In genomic region chr5:34608368-34608767, GRCh38 we compare ENCODE assay signal across 20 cellular contexts. TPM values are rescaled to one million over a fixed set of nuclear protein-coding genes. Genes with fewer than 3 reads are reported as not detected.
DNase-seq lines count a peak whose midpoint lies in the region; FAIRE-seq and TF ChIP-seq lines count a peak whose summit lies in the region.
"Had no signal": no experiment of that assay in that cellular context is flagged by ENCODE, and none has a peak within 500 bp of the region (broad histone marks: within the 10 kb centered on the region; RNA-seq: fewer than 3 reads in every experiment).

No MANE protein-coding gene starts in this region.

- no peak overlapping the region for H4K8ac ChIP-seq in trophoblast cell (ENCODE audit: low read depth, low read length)

- H3K27me3 ChIP-seq in astrocyte (ENCODE audit: insufficient read depth, low read length) (no peaks in the 10 kb centered on the region), hepatocyte (no peaks in the 10 kb centered on the region), smooth muscle cell (ENCODE audit: low read depth) (no peaks in the 10 kb centered on the region), dorsolateral prefrontal cortex (peaks cover 0 to 5% (median 0%) of the 10 kb centered on the region in 45 donors), trophoblast cell (ENCODE audit: insufficient read depth, low read length) (no peaks in the 10 kb centered on the region)
- H3K27me3 ChIP-seq: neural progenitor cell, Peyer's patch, tibial nerve had no signal

- FAIRE-seq in HTR-8/SVneo (lab: Jason Lieb, UNC) (peak; percentile 23), astrocyte (lab: Jason Lieb, UNC) (no peak), urothelium cell line (lab: Jason Lieb, UNC) (no peak)

- H3K27me3 Mint-ChIP-seq in astrocyte (ENCODE audit: low read depth, unreplicated experiment): no peaks in the 10 kb centered on the region
- H3K27me3 Mint-ChIP-seq: IgD-negative memory B cell; stimulated activated naive B cell treated with anti-CD40 and anti-IgM and Interleukin-4, amounts not matched to agents 10 μg/mL and 1 μg/mL and 100 μg/mL, for 72 hours had no signal

- no peaks in the 10 kb centered on the region for H4K20me1 ChIP-seq in astrocyte (ENCODE audit: insufficient read depth, low read length)
- H4K20me1 ChIP-seq in hepatocyte (ENCODE audit: insufficient read depth, poor library complexity, severe bottlenecking): no peaks in the 10 kb centered on the region
- H4K20me1 ChIP-seq in smooth muscle cell (ENCODE audit: low read depth): no peaks in the 10 kb centered on the region

- H2BK12ac ChIP-seq in trophoblast cell (ENCODE audit: low read length): no peak overlapping the region

- H4K12ac ChIP-seq in trophoblast cell (ENCODE audit: low read depth, low read length): no peak overlapping the region

- no peak overlapping the region for H2BK120ac ChIP-seq in trophoblast cell (ENCODE audit: insufficient read depth, low read length, poor library complexity)

- no peak overlapping the region for H3K18ac ChIP-seq in trophoblast cell (ENCODE audit: low read length)

- 69% methylated on average over 3 of the region's 3 CpGs for WGBS in hepatocyte (ENCODE audit: low lambda C conversion rate, missing lambda C conversion rate)
- 65% methylated on average over 3 of the region's 3 CpGs for WGBS in smooth muscle cell (ENCODE audit: low lambda C conversion rate)
- no CpG with 5 or more reads among the region's 3 CpGs for WGBS in trophoblast cell (ENCODE audit: extremely low coverage, insufficient coverage, insufficient read length)

- TF ChIP-seq CTCF in astrocyte (IDR thresholded peaks at IDR 0.05; ENCODE audit: insufficient read depth, low read depth, low read length): no peak
- no peak for TF ChIP-seq CTCF in hepatocyte (IDR thresholded peaks at IDR 0.05; ENCODE audit: poor library complexity)
- no peak for TF ChIP-seq CTCF in smooth muscle cell (IDR thresholded peaks at IDR 0.05; ENCODE audit: borderline replicate concordance, insufficient read depth, poor library complexity, severe bottlenecking)
- no peak for TF ChIP-seq CTCF in dorsolateral prefrontal cortex (IDR thresholded peaks at IDR 0.05 in 54 of 56, conservative IDR thresholded peaks at IDR 0.05 in 2 of 56; ENCODE audit: low read depth in 1 of 56, partially characterized antibody in 56 of 56)

- H3F3A ChIP-seq in smooth muscle cell (ENCODE audit: low read depth): peaks cover 22% of the 10 kb centered on the region

- no peak overlapping the region for H3K4me3 ChIP-seq in astrocyte (ENCODE audit: insufficient read depth, low read depth, low read length)
- H3K4me3 ChIP-seq in hepatocyte: no peak overlapping the region
- H3K4me3 ChIP-seq in smooth muscle cell: no peak overlapping the region
- H3K4me3 ChIP-seq in dorsolateral prefrontal cortex: no peak overlapping the region
- H3K4me3 ChIP-seq in trophoblast cell (ENCODE audit: low read depth, low read length): no peak overlapping the region
- H3K4me3 ChIP-seq: GM23338, neural progenitor cell, Peyer's patch, tibial nerve had no signal

- H3K4me1 Mint-ChIP-seq in astrocyte (ENCODE audit: low read depth, unreplicated experiment): peaks cover 41% of the 10 kb centered on the region
- H3K4me1 Mint-ChIP-seq: IgD-negative memory B cell; stimulated activated naive B cell treated with anti-CD40 and anti-IgM and Interleukin-4, amounts not matched to agents 10 μg/mL and 1 μg/mL and 100 μg/mL, for 72 hours had no signal

- no peak overlapping the region for H3K4ac ChIP-seq in trophoblast cell (ENCODE audit: low read depth, low read length)

- H2AK5ac ChIP-seq in trophoblast cell (ENCODE audit: low read length): no peak overlapping the region

- peak overlapping the region; percentile 22 for H3K4me3 Mint-ChIP-seq in astrocyte (ENCODE audit: unreplicated experiment)
- H3K4me3 Mint-ChIP-seq: GM23338; IgD-negative memory B cell; neural progenitor cell; stimulated activated naive B cell treated with anti-CD40 and anti-IgM and Interleukin-4, amounts not matched to agents 10 μg/mL and 1 μg/mL and 100 μg/mL, for 72 hours had no signal

- H3K9me3 Mint-ChIP-seq in astrocyte (ENCODE audit: unreplicated experiment): no peaks in the 10 kb centered on the region
- H3K9me3 Mint-ChIP-seq: GM23338; IgD-negative memory B cell; neural progenitor cell; stimulated activated naive B cell treated with anti-CD40 and anti-IgM and Interleukin-4, amounts not matched to agents 10 μg/mL and 1 μg/mL and 100 μg/mL, for 72 hours had no signal

- H3K79me1 ChIP-seq in trophoblast cell (ENCODE audit: low read length): no peaks in the 10 kb centered on the region

- no peaks in the 10 kb centered on the region for H3K36me3 ChIP-seq in astrocyte (ENCODE audit: insufficient read depth, low read length)
- H3K36me3 ChIP-seq in hepatocyte (replicated peaks; ENCODE audit: insufficient read depth, low read depth): no peaks in the 10 kb centered on the region
- no peaks in the 10 kb centered on the region for H3K36me3 ChIP-seq in smooth muscle cell (ENCODE audit: low read depth)
- no peaks in the 10 kb centered on the region for H3K36me3 ChIP-seq in trophoblast cell (ENCODE audit: control insufficient read depth in 1 of 2, insufficient read depth in 2 of 2, low read length in 2 of 2)
- H3K36me3 ChIP-seq: neural progenitor cell, Peyer's patch, tibial nerve had no signal

- no peak overlapping the region for H2AFZ ChIP-seq in astrocyte (ENCODE audit: low read depth, low read length)
- no peak overlapping the region for H2AFZ ChIP-seq in hepatocyte
- no peak overlapping the region for H2AFZ ChIP-seq in smooth muscle cell (ENCODE audit: low read depth)
- no peak overlapping the region for H2AFZ ChIP-seq in trophoblast cell (ENCODE audit: insufficient read depth, low read length, poor library complexity)
- H2AFZ ChIP-seq: GM23338, neural progenitor cell had no signal

- no peak overlapping the region for H4K91ac ChIP-seq in trophoblast cell (ENCODE audit: low read depth, low read length)

- H3K14ac ChIP-seq in trophoblast cell (ENCODE audit: low read length): no peak overlapping the region

- H3K27ac ChIP-seq in astrocyte (ENCODE audit: low read depth, low read length): peak overlapping the region; percentile 96
- H3K27ac ChIP-seq in hepatocyte: peak overlapping the region; percentile 58
- H3K27ac ChIP-seq in smooth muscle cell (ENCODE audit: low read depth): peak overlapping the region; percentile 99
- no peak overlapping the region for H3K27ac ChIP-seq in dorsolateral prefrontal cortex
- no peak overlapping the region for H3K27ac ChIP-seq in trophoblast cell (ENCODE audit: low read depth, low read length)
- H3K27ac ChIP-seq: neural progenitor cell had no signal

- H3K79me2 ChIP-seq in astrocyte (ENCODE audit: insufficient read depth, low read length) (no peaks in the 10 kb centered on the region), hepatocyte (no peaks in the 10 kb centered on the region), smooth muscle cell (ENCODE audit: low read depth) (no peaks in the 10 kb centered on the region), trophoblast cell (ENCODE audit: control insufficient read depth, insufficient read depth, low read length, poor library complexity) (no peaks in the 10 kb centered on the region)

- DNase-seq in HTR-8/SVneo (ENCODE audit: insufficient read length, low spot score): no peak
- DNase-seq in astrocyte (ENCODE audit: low read depth): no peak
- no peak for DNase-seq in hepatocyte (ENCODE audit: low spot score)
- DNase-seq in smooth muscle cell (lab: John Stamatoyannopoulos, UW; ENCODE audit: unreplicated experiment): no peak
- no peak for DNase-seq in urothelium cell line (ENCODE audit: low spot score)
- no peak for DNase-seq in SIG-M5 (lab: John Stamatoyannopoulos, UW)
- no peak for DNase-seq in dorsolateral prefrontal cortex
- DNase-seq in trophoblast cell: no peak
- DNase-seq: aorta; cortex of kidney; head of caudate nucleus; mesendoderm; NCI-H1694 treated with DMSO at 0.1 percent for 48 hours; NCI-H2227 treated with DMSO at 0.1 percent for 48 hours; stimulated activated naive B cell treated with anti-CD40 and anti-IgM and Interleukin-4, amounts not matched to agents 10 μg/mL and 1 μg/mL and 100 μg/mL, for 72 hours had no signal

- intact Hi-C loops in dorsolateral prefrontal cortex (cut with DNase I): no loop called here

- H3K4me1 ChIP-seq in astrocyte (ENCODE audit: insufficient read depth, low read length): peaks cover 27% of the 10 kb centered on the region
- H3K4me1 ChIP-seq in hepatocyte (ENCODE audit: insufficient read depth): peaks cover 5% of the 10 kb centered on the region
- H3K4me1 ChIP-seq in smooth muscle cell (ENCODE audit: low read depth): peaks cover 24% of the 10 kb centered on the region
- no peaks in the 10 kb centered on the region for H3K4me1 ChIP-seq in trophoblast cell (ENCODE audit: control insufficient read depth in 1 of 2, insufficient read depth in 2 of 2, low read length in 2 of 2)

- no peak overlapping the region for H2BK5ac ChIP-seq in trophoblast cell (ENCODE audit: low read depth, low read length, poor library complexity)

- H3K23ac ChIP-seq in trophoblast cell (ENCODE audit: low read length): no peak overlapping the region

- H3K9me3 ChIP-seq in astrocyte (ENCODE audit: insufficient read depth, low read depth, low read length) (no peaks in the 10 kb centered on the region), hepatocyte (ENCODE audit: low read depth) (no peaks in the 10 kb centered on the region), smooth muscle cell (replicated peaks; ENCODE audit: low read depth) (no peaks in the 10 kb centered on the region), trophoblast cell (ENCODE audit: insufficient read depth, low read depth, low read length) (no peaks in the 10 kb centered on the region)
- H3K9me3 ChIP-seq: Peyer's patch, tibial nerve had no signal

- peak overlapping the region; percentile 97 for H3K27ac Mint-ChIP-seq in astrocyte (ENCODE audit: unreplicated experiment)
- H3K27ac Mint-ChIP-seq: GM23338; IgD-negative memory B cell; neural progenitor cell; stimulated activated naive B cell treated with anti-CD40 and anti-IgM and Interleukin-4, amounts not matched to agents 10 μg/mL and 1 μg/mL and 100 μg/mL, for 72 hours had no signal

- H3K9ac ChIP-seq in astrocyte (ENCODE audit: low read length) (peak overlapping the region; percentile 85), smooth muscle cell (ENCODE audit: low read depth) (peak overlapping the region; percentile 65), trophoblast cell (ENCODE audit: low read length) (no peak overlapping the region)
- H3K9ac ChIP-seq: neural progenitor cell had no signal

- no peaks in the 10 kb centered on the region for H3K36me3 Mint-ChIP-seq in astrocyte (ENCODE audit: low read depth, unreplicated experiment)
- H3K36me3 Mint-ChIP-seq: neural progenitor cell; stimulated activated naive B cell treated with anti-CD40 and anti-IgM and Interleukin-4, amounts not matched to agents 10 μg/mL and 1 μg/mL and 100 μg/mL, for 72 hours had no signal

- no peaks in the 10 kb centered on the region for H3K9me2 ChIP-seq in hepatocyte (replicated peaks; ENCODE audit: insufficient read depth)

- H3K4me2 ChIP-seq in astrocyte (ENCODE audit: low read length) (peak overlapping the region; percentile 83), hepatocyte (no peak overlapping the region), smooth muscle cell (peak overlapping the region; percentile 62), trophoblast cell (ENCODE audit: low read length) (no peak overlapping the region)
- H3K4me2 ChIP-seq: GM23338, neural progenitor cell had no signal

RNA-seq across cellular contexts. Expression of gene RAI14, which starts 47.8 kb away (rescaled TPM):
- total RNA-seq in astrocyte: 307 and 315 TPM in 2 replicates
- 44.8 and 49.6 TPM in 2 replicates for total RNA-seq in hepatocyte
- 31.3 and 42.2 TPM in 2 replicates for polyA plus RNA-seq in hepatocyte
- total RNA-seq in smooth muscle cell: 209 and 211 TPM in 2 replicates
- polyA plus RNA-seq in smooth muscle cell: 111 and 113 TPM in 2 replicates
- total RNA-seq in dorsolateral prefrontal cortex: 10 to 100 TPM in 88 of 120 experiments, 1 to 10 TPM in 32; 5.6 to 30.9 (median 12.5) TPM
- 251 and 256 TPM in 2 replicates for polyA plus RNA-seq in trophoblast cell (2013)

Comparison
In these comparisons a context has a peak if more than half of its experiments do, and no peak if none do; other contexts are left out.
1. H3K27ac ChIP-seq: peak in astrocyte (single experiment), hepatocyte (single experiment) and smooth muscle cell (single experiment); none in dorsolateral prefrontal cortex (0 of 59) and trophoblast cell (single experiment).
2. H3K4me2 ChIP-seq: peak in astrocyte (single experiment) and smooth muscle cell (single experiment); none in hepatocyte (single experiment) and trophoblast cell (single experiment).